ENCODE assay signal across 8 cellular contexts in the genomic region with DNA sequence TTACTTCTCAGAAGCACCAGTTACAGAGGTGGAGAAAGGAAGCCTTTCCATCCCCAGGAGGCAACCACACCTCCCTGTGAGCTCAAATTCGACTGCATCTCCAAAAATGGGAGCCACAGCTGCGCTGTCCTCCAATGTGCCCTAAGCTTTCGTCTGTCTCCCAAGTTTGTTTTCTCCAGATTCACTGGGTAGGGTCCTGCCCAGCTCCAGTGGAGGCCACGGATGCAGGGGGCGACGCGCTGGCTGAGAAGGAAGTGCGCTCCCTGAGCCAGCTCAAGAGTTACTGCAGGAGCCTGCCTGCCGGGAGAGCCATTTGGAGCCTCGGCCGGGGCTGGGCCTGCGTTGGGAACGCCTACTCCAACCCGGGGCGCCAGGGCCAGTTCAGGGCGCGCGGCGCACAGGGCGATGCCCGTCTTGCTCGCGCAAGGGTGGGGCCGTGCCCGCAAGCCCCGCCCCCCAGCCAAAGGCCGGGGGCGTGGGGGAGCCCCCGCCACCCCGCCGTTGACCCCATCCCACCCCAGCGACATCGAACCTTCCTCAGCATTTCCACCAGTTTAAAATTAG. TPM values are rescaled to one million over a fixed set of nuclear protein-coding genes. Genes with fewer than 3 reads are reported as not detected.
DNase-seq lines count a peak whose midpoint lies in the region; ATAC-seq lines count a peak whose summit lies in the region.

No MANE protein-coding gene starts in this region.

- H4K8ac ChIP-seq in mesendoderm (ENCODE audit: low read depth, low read length): no peak overlapping the region

- peak overlapping the region; percentile 20 for H3K23ac ChIP-seq in mesendoderm (ENCODE audit: low read length)

- peaks cover 9% of the 10 kb centered on the region for H3K79me1 ChIP-seq in mesendoderm (ENCODE audit: low read length)

- H3K4me2 ChIP-seq in mesendoderm (ENCODE audit: low read length): peak overlapping the region; percentile 97

- H3K27ac ChIP-seq in mesendoderm (ENCODE audit: low read depth, low read length): peak overlapping the region; percentile 84

- peaks cover 75% of the 10 kb centered on the region for H3K79me2 ChIP-seq in mesendoderm (ENCODE audit: control insufficient read depth, insufficient read depth, low read length)

- H3K9ac ChIP-seq in mesendoderm (ENCODE audit: low read length): peak overlapping the region; percentile 90

- H4K5ac ChIP-seq in mesendoderm (ENCODE audit: low read length): no peak overlapping the region

- H3K56ac ChIP-seq in mesendoderm (ENCODE audit: low read length): peak overlapping the region; percentile 96

- H3K9me3 Mint-ChIP-seq in effector memory CD8-positive, alpha-beta T cell: no peaks in the 10 kb centered on the region

- H3K27me3 ChIP-seq in mesendoderm (ENCODE audit: insufficient read depth, low read length, poor library complexity): no peaks in the 10 kb centered on the region

- H2AK5ac ChIP-seq in mesendoderm (ENCODE audit: low read length): peak overlapping the region; percentile 31

- no peak overlapping the region for H2BK15ac ChIP-seq in mesendoderm (replicated peaks; ENCODE audit: low read depth)

- peak overlapping the region; percentile 58 for H2BK5ac ChIP-seq in mesendoderm (ENCODE audit: low read length)

- no peak overlapping the region for H2BK120ac ChIP-seq in mesendoderm (ENCODE audit: low read depth, low read length)

- H3K27me3 Mint-ChIP-seq in effector memory CD8-positive, alpha-beta T cell: no peaks in the 10 kb centered on the region

- H3K36me3 ChIP-seq in mesendoderm (ENCODE audit: control insufficient read depth, insufficient read depth, low read length): no peaks in the 10 kb centered on the region

- no peak overlapping the region for H3K4ac ChIP-seq in mesendoderm (ENCODE audit: low read depth, low read length)

- peaks cover 8% of the 10 kb centered on the region for H3K36me3 Mint-ChIP-seq in effector memory CD8-positive, alpha-beta T cell (ENCODE audit: insufficient read depth)

- peak overlapping the region; percentile 56 for H3K4me3 ChIP-seq in mesendoderm (ENCODE audit: low read length)

- H3K4me1 ChIP-seq in mesendoderm (ENCODE audit: control insufficient read depth, low read depth, low read length): peaks cover 7% of the 10 kb centered on the region

- peaks cover 15 to 16% of the 10 kb centered on the region in 2 donors for H3K4me1 Mint-ChIP-seq in effector memory CD8-positive, alpha-beta T cell (ENCODE audit: low read depth in 2 of 2)

- ATAC-seq in GM18907 (IDR thresholded peaks at IDR 0.05; ENCODE audit: unreplicated experiment) (peak; percentile 93), HG03108 (IDR thresholded peaks at IDR 0.05; ENCODE audit: unreplicated experiment) (peak; percentile 93)
- ATAC-seq in effector memory CD8-positive, alpha-beta T cell (replicated peaks): peak; percentile 90

- WGBS in mesendoderm (ENCODE audit: extremely low coverage, insufficient coverage, low lambda C conversion rate): no CpG with 5 or more reads among the region's 33 CpGs

- H3K4me3 Mint-ChIP-seq in effector memory CD8-positive, alpha-beta T cell: peak overlapping the region; percentile 79 to 84

- H3K18ac ChIP-seq in mesendoderm (ENCODE audit: low read length): peak overlapping the region; percentile 32

- DNase-seq in AG08396 (ENCODE audit: low spot score) (peak; percentile 87), NCI-H69 (lab: John Stamatoyannopoulos, UW) (peak; percentile 89), mesendoderm (peak; percentile 97)
- DNase-seq in activated CD8-positive, alpha-beta memory T cell treated with anti-CD3 and anti-CD28 coated beads for 24 hours: peak; percentile 89
- peak; percentile 54 to 63 (median 63) for DNase-seq in effector memory CD8-positive, alpha-beta T cell
- peak; percentile 42 for DNase-seq in stimulated activated CD8-positive, alpha-beta memory T cell treated with anti-CD3 and anti-CD28 coated beads, Interleukin-12 subunit alpha, Interleukin-12 subunit beta, amount 100 ng/mL, for 24 hours (ENCODE audit: extremely low read depth)

- peak overlapping the region; percentile 74 to 81 for H3K27ac Mint-ChIP-seq in effector memory CD8-positive, alpha-beta T cell

RNA-seq across cellular contexts. Expression of a gene that starts 19.5 kb away (rescaled TPM):
- 35.5 TPM for polyA plus RNA-seq in mesendoderm (2013, experiment 1 of 2)
- 34.9 TPM for polyA plus RNA-seq in mesendoderm (2013, experiment 2 of 2)

Comparison
In these comparisons a context has a peak if more than half of its experiments do, and no peak if none do; other contexts are left out.
1. Peak in every context shown above with its lines: DNase-seq, ATAC-seq, H3K4me3 ChIP-seq and H3K27ac ChIP-seq.
2. DNase-seq: peak in every context shown above with its lines; median percentile 97 in mesendoderm; 89 in NCI-H69; 89 in activated CD8-positive, alpha-beta memory T cell treated with anti-CD3 and anti-CD28 coated beads for 24 hours; 87 in AG08396; 63 in effector memory CD8-positive, alpha-beta T cell; 42 in stimulated activated CD8-positive, alpha-beta memory T cell treated with anti-CD3 and anti-CD28 coated beads, Interleukin-12 subunit alpha, Interleukin-12 subunit beta, amount 100 ng/mL, for 24 hours.